In genomic region chr7:99098317-99098823, GRCh38 we compare ENCODE assay signal across 15 cellular contexts. TPM values are rescaled to one million over a fixed set of nuclear protein-coding genes. Genes with fewer than 3 reads are reported as not detected.
DNase-seq lines count a peak whose midpoint lies in the region; ATAC-seq and TF ChIP-seq lines count a peak whose summit lies in the region.
"Had no signal": no experiment of that assay in that cellular context is flagged by ENCODE, and none has a peak within 500 bp of the region (broad histone marks: within the 10 kb centered on the region; RNA-seq: fewer than 3 reads in every experiment).

No MANE protein-coding gene starts in this region.

- peaks cover 19% of the 10 kb centered on the region for H4K20me1 ChIP-seq in osteoblast (ENCODE audit: insufficient read depth, low read length)

- H3K36me3 Mint-ChIP-seq in activated CD4-positive, alpha-beta T cell treated with anti-CD3 and anti-CD28 coated beads for 36 hours (ENCODE audit: low read depth): peaks cover 25% of the 10 kb centered on the region
- H3K36me3 Mint-ChIP-seq in activated CD4-positive, alpha-beta T cell treated with anti-CD3 and anti-CD28 coated beads, Interleukin-2, amount 10 ng/mL, durations not matched to agents 24 days and 14 days (ENCODE audit: low read depth): peaks cover 20% of the 10 kb centered on the region
- peaks cover 58% of the 10 kb centered on the region for H3K36me3 Mint-ChIP-seq in stimulated activated memory B cell treated with anti-CD40 and anti-IgM and Interleukin-4, amounts not matched to agents 10 μg/mL and 1 μg/mL and 100 μg/mL, for 72 hours

- no peaks in the 10 kb centered on the region for H3K36me3 ChIP-seq in esophagus muscularis mucosa
- no peaks in the 10 kb centered on the region for H3K36me3 ChIP-seq in osteoblast (ENCODE audit: insufficient read depth, low read length)
- H3K36me3 ChIP-seq in A673 (ENCODE audit: insufficient read depth, low read length, poor library complexity, severe bottlenecking): no peaks in the 10 kb centered on the region
- H3K36me3 ChIP-seq: WERI-Rb-1 had no signal

- no peak for DNase-seq in activated CD4-positive, alpha-beta T cell treated with anti-CD3 and anti-CD28 coated beads for 36 hours
- DNase-seq in activated CD4-positive, alpha-beta T cell treated with anti-CD3 and anti-CD28 coated beads, Interleukin-2, amount 10 ng/mL, durations not matched to agents 24 days and 14 days: no peak
- DNase-seq in esophagus muscularis mucosa (ENCODE audit: extremely low spot score) (no peak), osteoblast (ENCODE audit: insufficient read length, low spot score, missing footprints) (no peak), A673 (ENCODE audit: low spot score) (no peak), NCI-H748 treated with DMSO at 0.1 percent for 48 hours (lab: John Stamatoyannopoulos, UW) (no peak), SKM-1 treated with dmso at 0.1 percent for 144 hours (lab: John Stamatoyannopoulos, UW; ENCODE audit: unreplicated experiment) (no peak)
- DNase-seq: 8988T; activated CD8-positive, alpha-beta memory T cell treated with anti-CD3 and anti-CD28 coated beads, Interleukin-2, amount 10 ng/mL, durations not matched to agents 7 days and 5 days; cortex of kidney; NCI-H2029 treated with DMSO at 0.1 percent for 48 hours; nucleus accumbens; spleen; WERI-Rb-1 had no signal

- H3K27ac ChIP-seq in esophagus muscularis mucosa (replicated peaks in 1 of 4) (peak overlapping the region in 3 of 4 donors; percentile 11 to 53 (median 50)), osteoblast (ENCODE audit: low read depth, low read length) (peak overlapping the region; percentile 89), A673 (ENCODE audit: low read depth, low read length, poor library complexity, severe bottlenecking) (no peak overlapping the region)
- H3K27ac ChIP-seq: WERI-Rb-1 had no signal

- CTCF ChIA-PET in activated CD4-positive, alpha-beta T cell treated with anti-CD3 and anti-CD28 coated beads for 36 hours (lab: Charles Lee): interaction anchor here (1.2 kb wide), 1 partner anchor 14 kb away, joined by 3 read pairs; no protein-coding TSS in a partner anchor
- CTCF ChIA-PET in A673 (lab: Charles Lee): no interaction called here

- H3K4me1 ChIP-seq in esophagus muscularis mucosa: peaks cover 11 to 58% (median 53%) of the 10 kb centered on the region in 4 donors
- peaks cover 57% of the 10 kb centered on the region for H3K4me1 ChIP-seq in osteoblast (ENCODE audit: insufficient read depth, low read length)
- peaks cover 9% of the 10 kb centered on the region for H3K4me1 ChIP-seq in A673 (ENCODE audit: insufficient read depth, low read length, poor library complexity, severe bottlenecking)

- POLR2A ChIA-PET in activated CD4-positive, alpha-beta T cell treated with anti-CD3 and anti-CD28 coated beads for 36 hours (lab: Charles Lee): no interaction called here
- POLR2A ChIA-PET in A673 (lab: Charles Lee; ENCODE audit: low non-redundant PET): no interaction called here

- H3K4me3 Mint-ChIP-seq in activated CD4-positive, alpha-beta T cell treated with anti-CD3 and anti-CD28 coated beads for 36 hours: no peak overlapping the region
- H3K4me3 Mint-ChIP-seq in activated CD4-positive, alpha-beta T cell treated with anti-CD3 and anti-CD28 coated beads, Interleukin-2, amount 10 ng/mL, durations not matched to agents 24 days and 14 days: no peak overlapping the region
- no peak overlapping the region for H3K4me3 Mint-ChIP-seq in stimulated activated memory B cell treated with anti-CD40 and anti-IgM and Interleukin-4, amounts not matched to agents 10 μg/mL and 1 μg/mL and 100 μg/mL, for 72 hours
- H3K4me3 Mint-ChIP-seq: activated CD8-positive, alpha-beta memory T cell treated with anti-CD3 and anti-CD28 coated beads, Interleukin-2, amount 10 ng/mL, durations not matched to agents 7 days and 5 days had no signal

- intact Hi-C loops in activated CD4-positive, alpha-beta T cell treated with anti-CD3 and anti-CD28 coated beads for 36 hours (cut with DNase I, micrococcal nuclease): no loop called here
- intact Hi-C loops in activated CD4-positive, alpha-beta T cell treated with anti-CD3 and anti-CD28 coated beads, Interleukin-2, amount 10 ng/mL, durations not matched to agents 24 days and 14 days (cut with micrococcal nuclease): no loop called here
- intact Hi-C loops in esophagus muscularis mucosa (cut with DNase I) (no loop called here), A673 (cut with micrococcal nuclease; ENCODE audit: unreplicated experiment) (no loop called here)

- H2AFZ ChIP-seq in osteoblast (ENCODE audit: low read length): no peak overlapping the region

- 84% methylated on average over 3 of the region's 3 CpGs for WGBS in esophagus muscularis mucosa

- no peak overlapping the region for H3K27ac Mint-ChIP-seq in activated CD4-positive, alpha-beta T cell treated with anti-CD3 and anti-CD28 coated beads for 36 hours
- no peak overlapping the region for H3K27ac Mint-ChIP-seq in activated CD4-positive, alpha-beta T cell treated with anti-CD3 and anti-CD28 coated beads, Interleukin-2, amount 10 ng/mL, durations not matched to agents 24 days and 14 days
- H3K27ac Mint-ChIP-seq in stimulated activated memory B cell treated with anti-CD40 and anti-IgM and Interleukin-4, amounts not matched to agents 10 μg/mL and 1 μg/mL and 100 μg/mL, for 72 hours: no peak overlapping the region
- H3K27ac Mint-ChIP-seq: activated CD8-positive, alpha-beta memory T cell treated with anti-CD3 and anti-CD28 coated beads, Interleukin-2, amount 10 ng/mL, durations not matched to agents 7 days and 5 days had no signal

- peak; percentile 45 for ATAC-seq in activated CD4-positive, alpha-beta T cell treated with anti-CD3 and anti-CD28 coated beads for 36 hours
- no peak for ATAC-seq in stimulated activated memory B cell treated with anti-CD40 and anti-IgM and Interleukin-4, amounts not matched to agents 10 μg/mL and 1 μg/mL and 100 μg/mL, for 72 hours
- ATAC-seq: activated CD8-positive, alpha-beta memory T cell treated with anti-CD3 and anti-CD28 coated beads, Interleukin-2, amount 10 ng/mL, durations not matched to agents 7 days and 5 days had no signal

- H3K9me3 ChIP-seq in esophagus muscularis mucosa (no peaks in the 10 kb centered on the region), osteoblast (ENCODE audit: low read depth, low read length) (no peaks in the 10 kb centered on the region), A673 (ENCODE audit: low read depth, low read length, poor library complexity, severe bottlenecking) (peaks cover 4% of the 10 kb centered on the region)

- H3K4me2 ChIP-seq in osteoblast (ENCODE audit: insufficient read depth, low read length): peak overlapping the region; percentile 63

- H3K27me3 Mint-ChIP-seq in activated CD4-positive, alpha-beta T cell treated with anti-CD3 and anti-CD28 coated beads for 36 hours: no peaks in the 10 kb centered on the region
- H3K27me3 Mint-ChIP-seq in activated CD4-positive, alpha-beta T cell treated with anti-CD3 and anti-CD28 coated beads, Interleukin-2, amount 10 ng/mL, durations not matched to agents 24 days and 14 days: no peaks in the 10 kb centered on the region
- no peaks in the 10 kb centered on the region for H3K27me3 Mint-ChIP-seq in stimulated activated memory B cell treated with anti-CD40 and anti-IgM and Interleukin-4, amounts not matched to agents 10 μg/mL and 1 μg/mL and 100 μg/mL, for 72 hours
- H3K27me3 Mint-ChIP-seq: activated CD8-positive, alpha-beta memory T cell treated with anti-CD3 and anti-CD28 coated beads, Interleukin-2, amount 10 ng/mL, durations not matched to agents 7 days and 5 days had no signal

- H3K4me3 ChIP-seq in esophagus muscularis mucosa (no peak overlapping the region), osteoblast (ENCODE audit: insufficient read depth, low read length) (peak overlapping the region; percentile 34), A673 (ENCODE audit: low read depth, low read length, poor library complexity, severe bottlenecking) (no peak overlapping the region)
- H3K4me3 ChIP-seq: spleen had no signal

- TF ChIP-seq CTCF in esophagus muscularis mucosa (IDR thresholded peaks at IDR 0.05) (no peak), osteoblast (IDR thresholded peaks at IDR 0.05; ENCODE audit: extremely low read depth, low read depth, low read length) (no peak), A673 (conservative IDR thresholded peaks at IDR 0.05; ENCODE audit: low read depth, low read length) (no peak)

- no TSS peak for BruUV-seq in A673 (replicated peaks; lab: Mats Ljungman, UMichigan)

- H3K79me2 ChIP-seq in osteoblast (ENCODE audit: insufficient read depth, low read length): peaks cover 75% of the 10 kb centered on the region

- TF ChIP-seq POLR2A in esophagus muscularis mucosa (IDR thresholded peaks at IDR 0.05; ENCODE audit: low read depth): no peak

- peaks cover 55% of the 10 kb centered on the region for H3K4me1 Mint-ChIP-seq in activated CD4-positive, alpha-beta T cell treated with anti-CD3 and anti-CD28 coated beads for 36 hours
- H3K4me1 Mint-ChIP-seq in activated CD4-positive, alpha-beta T cell treated with anti-CD3 and anti-CD28 coated beads, Interleukin-2, amount 10 ng/mL, durations not matched to agents 24 days and 14 days: peaks cover 10% of the 10 kb centered on the region
- H3K4me1 Mint-ChIP-seq in stimulated activated memory B cell treated with anti-CD40 and anti-IgM and Interleukin-4, amounts not matched to agents 10 μg/mL and 1 μg/mL and 100 μg/mL, for 72 hours: peaks cover 24% of the 10 kb centered on the region

- TF ChIP-seq EP300 in esophagus muscularis mucosa (IDR thresholded peaks at IDR 0.05): no peak

- H3K27me3 ChIP-seq in esophagus muscularis mucosa (no peaks in the 10 kb centered on the region), osteoblast (ENCODE audit: insufficient read depth, low read length) (no peaks in the 10 kb centered on the region), A673 (replicated peaks; ENCODE audit: insufficient read depth, low read depth, low read length, poor library complexity) (no peaks in the 10 kb centered on the region)
- H3K27me3 ChIP-seq: spleen had no signal

- H3K9me3 Mint-ChIP-seq in activated CD4-positive, alpha-beta T cell treated with anti-CD3 and anti-CD28 coated beads for 36 hours (ENCODE audit: low read depth): peaks cover 26% of the 10 kb centered on the region
- H3K9me3 Mint-ChIP-seq in activated CD4-positive, alpha-beta T cell treated with anti-CD3 and anti-CD28 coated beads, Interleukin-2, amount 10 ng/mL, durations not matched to agents 24 days and 14 days: peaks cover 3% of the 10 kb centered on the region
- peaks cover 9% of the 10 kb centered on the region for H3K9me3 Mint-ChIP-seq in stimulated activated memory B cell treated with anti-CD40 and anti-IgM and Interleukin-4, amounts not matched to agents 10 μg/mL and 1 μg/mL and 100 μg/mL, for 72 hours

RNA-seq across cellular contexts. Expression of gene SMURF1, which starts 45.5 kb away (rescaled TPM):
- 10 to 100 TPM; 12.4 to 13.4 TPM for total RNA-seq in activated CD4-positive, alpha-beta T cell treated with anti-CD3 and anti-CD28 coated beads for 36 hours
- total RNA-seq in activated CD4-positive, alpha-beta T cell treated with anti-CD3 and anti-CD28 coated beads, Interleukin-2, amount 10 ng/mL, durations not matched to agents 24 days and 14 days: 12.5 and 13.1 TPM in 2 replicates
- total RNA-seq in esophagus muscularis mucosa (10 to 100 TPM; 19.1 to 27.4 (median 23.9) TPM), osteoblast (20.6 and 23.5 TPM in 2 replicates), A673 (2021) (16.5 and 18.4 TPM in 2 replicates)
